Comparison of ENCODE assay signal across 9 cellular contexts in genomic region chr9:21761309-21761901, GRCh38. TPM values are rescaled to one million over a fixed set of nuclear protein-coding genes. Genes with fewer than 3 reads are reported as not detected.
DNase-seq lines count a peak whose midpoint lies in the region; ATAC-seq and TF ChIP-seq lines count a peak whose summit lies in the region.
"Had no signal": no experiment of that assay in that cellular context is flagged by ENCODE, and none has a peak within 500 bp of the region (broad histone marks: within the 10 kb centered on the region; RNA-seq: fewer than 3 reads in every experiment).

No MANE protein-coding gene starts in this region.

- no TSS peak for BruUV-seq in HCT116 (replicated peaks; lab: Mats Ljungman, UMichigan)

- in situ Hi-C loops in KBM-7 (cut with MboI; ENCODE audit: low pct_unique_long_range_greater_than_20kb, low sequenced_read_pairs), result no loop called here

- no peaks in the 10 kb centered on the region for H3K79me2 ChIP-seq in HCT116 (ENCODE audit: insufficient read depth, low read length)

- no peak for ATAC-seq in HCT116

- H3K27ac ChIP-seq in HCT116 (ENCODE audit: low read depth, low read length) (no peak overlapping the region), RWPE1 (no peak overlapping the region), tibial artery (no peak overlapping the region)
- H3K27ac ChIP-seq: right atrium auricular region had no signal

- no peak for TF ChIP-seq RAD21 in HCT116 (IDR thresholded peaks at IDR 0.05; ENCODE audit: low read depth)

- H3K9ac ChIP-seq in HCT116 (ENCODE audit: low read length), result no peak overlapping the region

- no peak for TF ChIP-seq CTCF in HCT116 (IDR thresholded peaks at IDR 0.05 in 2 of 3, conservative IDR thresholded peaks at IDR 0.05 in 1 of 3; ENCODE audit: borderline replicate concordance in 1 of 3, insufficient read depth in 1 of 3, low read depth in 2 of 3, low read length in 2 of 3)
- no peak for TF ChIP-seq CTCF in RWPE1 (conservative IDR thresholded peaks at IDR 0.05; ENCODE audit: low read depth)
- TF ChIP-seq CTCF in tibial artery (IDR thresholded peaks at IDR 0.05), result no peak

- H3K36me3 ChIP-seq in HCT116 (ENCODE audit: control insufficient read depth in 1 of 2, insufficient read depth in 2 of 2, low read length in 2 of 2) (no peaks in the 10 kb centered on the region), tibial artery (no peaks in the 10 kb centered on the region)
- H3K36me3 ChIP-seq: right atrium auricular region had no signal

- TF ChIP-seq POLR2A in HCT116 (IDR thresholded peaks at IDR 0.05; ENCODE audit: borderline replicate concordance, extremely low read depth, insufficient read depth, insufficient read length), result no peak

- intact Hi-C loops in HCT116 (cut with micrococcal nuclease), result no loop called here
- intact Hi-C loops in tibial artery (cut with DNase I; ENCODE audit: low total_unique reads), result loop anchor here (5.0 kb wide), 1 partner anchor 1836 kb away; no protein-coding TSS in a partner anchor

- H3K4me2 ChIP-seq in HCT116 (ENCODE audit: low read length), result no peak overlapping the region

- POLR2A ChIA-PET in HCT116 (lab: Charles Lee), result no interaction called here
- POLR2A ChIA-PET in RWPE1 (lab: Yijun Ruan, JAX; ENCODE audit: low non-redundant PET), result no interaction called here

- RAD21 ChIA-PET in HCT116 (lab: Charles Lee; ENCODE audit: low non-redundant PET in 1 of 2, low total read pairs in 2 of 2, uncharacterized antibody in 2 of 2, unreplicated experiment in 2 of 2), result no interaction called here

- H3K4me1 ChIP-seq in HCT116 (ENCODE audit: control insufficient read depth in 1 of 2, insufficient read depth in 2 of 2, low read length in 2 of 2) (peaks cover 5 to 16% of the 10 kb centered on the region in 2 experiments; a peak in 3 of 4 replicates), tibial artery (no peaks in the 10 kb centered on the region)
- H3K4me1 ChIP-seq: right atrium auricular region had no signal

- no peaks in the 10 kb centered on the region for H3K9me3 ChIP-seq in HCT116 (ENCODE audit: control insufficient read depth in 1 of 2, insufficient read depth in 1 of 2, low read depth in 1 of 2, low read length in 2 of 2)
- H3K9me3 ChIP-seq in tibial artery, result no peaks in the 10 kb centered on the region
- H3K9me3 ChIP-seq: right atrium auricular region had no signal

- H4K20me1 ChIP-seq in HCT116 (ENCODE audit: insufficient read depth), result no peaks in the 10 kb centered on the region

- H3K27me3 ChIP-seq in HCT116 (ENCODE audit: insufficient read depth, low read length) (no peaks in the 10 kb centered on the region), tibial artery (peaks cover 0 to under 1% of the 10 kb centered on the region in 2 donors)
- H3K27me3 ChIP-seq: right atrium auricular region had no signal

- no peak overlapping the region for H3K4me3 ChIP-seq in HCT116 (replicated peaks in 1 of 2; ENCODE audit: low read depth in 1 of 2, low read length in 2 of 2)
- no peak overlapping the region for H3K4me3 ChIP-seq in tibial artery
- H3K4me3 ChIP-seq: right atrium auricular region had no signal

- H2AFZ ChIP-seq in HCT116 (ENCODE audit: low read depth, low read length, poor library complexity, severe bottlenecking), result peak overlapping the region; percentile 59

- no peaks in the 10 kb centered on the region for H3K9me2 ChIP-seq in HCT116 (ENCODE audit: insufficient read depth)

- CTCF ChIA-PET in HCT116 (lab: Charles Lee) (interaction anchor here (0.5 kb wide), 1 partner anchor 296 kb away, joined by 3 read pairs; no protein-coding TSS in a partner anchor), RWPE1 (lab: Yijun Ruan, JAX) (no interaction called here)

- peak; percentile 5 for DNase-seq in activated T-cell treated with anti-CD3 and anti-CD28 coated beads for 48 hours (ENCODE audit: low read depth)
- no peak for DNase-seq in activated T-cell treated with anti-CD3 and anti-CD28 coated beads for 4 hours
- DNase-seq in HCT116 (ENCODE audit: low read depth, low spot score), result no peak
- peak; percentile 46 for DNase-seq in M059J (ENCODE audit: low read depth)
- peak; percentile 8 to 27 for DNase-seq in stimulated activated CD8-positive, alpha-beta memory T cell treated with anti-CD3 and anti-CD28 coated beads, Interleukin-7, amount 100 ng/mL, for 48 hours (ENCODE audit: extremely low read depth in 1 of 2, low read depth in 1 of 2)
- DNase-seq in RWPE1 (ENCODE audit: low spot score), result no peak
- no peak for DNase-seq in tibial artery
- no peak for DNase-seq in KBM-7

TF ChIP-seq in HCT116, 20 proteins besides CTCF, POLR2A, EP300 and RAD21:
- TF ChIP-seq SIN3A (IDR thresholded peaks at IDR 0.05; ENCODE audit: low read depth), result no peak
- TF ChIP-seq EZH2phosphoT487 (IDR thresholded peaks at IDR 0.05; ENCODE audit: borderline replicate concordance), result no peak
- TF ChIP-seq JUND (IDR thresholded peaks at IDR 0.05), result no peak
- TF ChIP-seq YY1 (IDR thresholded peaks at IDR 0.05; ENCODE audit: extremely low read depth, insufficient replicate concordance, low read depth, low read length), result no peak
- no peak for TF ChIP-seq CBX3 (IDR thresholded peaks at IDR 0.05; ENCODE audit: low read depth)
- TF ChIP-seq SP1 (IDR thresholded peaks at IDR 0.05; ENCODE audit: low read depth), result no peak
- no peak for TF ChIP-seq EGR1 (IDR thresholded peaks at IDR 0.05; ENCODE audit: low read depth)
- no peak for TF ChIP-seq EZH2 (IDR thresholded peaks at IDR 0.05)
- no peak for TF ChIP-seq ATF3 (IDR thresholded peaks at IDR 0.05)
- TF ChIP-seq ZNF274 (IDR thresholded peaks at IDR 0.05; ENCODE audit: low read depth, low read length), result no peak
- TF ChIP-seq POLR2AphosphoS5 (IDR thresholded peaks at IDR 0.05; ENCODE audit: low read depth, low read length), result no peak
- no peak for TF ChIP-seq SRF (IDR thresholded peaks at IDR 0.05; ENCODE audit: low read depth)
- TF ChIP-seq FOSL1 (IDR thresholded peaks at IDR 0.05; ENCODE audit: low read depth), result no peak
- TF ChIP-seq CEBPB (IDR thresholded peaks at IDR 0.05; ENCODE audit: low read depth), result no peak

RNA-seq across cellular contexts. Expression of gene MTAP, which starts 41.0 kb away (rescaled TPM):
- 326 TPM for total RNA-seq in HCT116 (2021; ENCODE audit: unreplicated experiment)
- 76.1 and 98.0 TPM in 2 replicates for polyA plus RNA-seq in HCT116 (2012)
- 43.4 and 63.7 TPM in 2 replicates for total RNA-seq in M059J (2014; rRNA removed; shearing (Covaris generic))

Comparison
In these comparisons a context has a peak if more than half of its experiments do, and no peak if none do; other contexts are left out.
1. DNase-seq: peak in activated T-cell treated with anti-CD3 and anti-CD28 coated beads for 48 hours (single experiment), M059J (single experiment) and stimulated activated CD8-positive, alpha-beta memory T cell treated with anti-CD3 and anti-CD28 coated beads, Interleukin-7, amount 100 ng/mL, for 48 hours (2 of 2); none in activated T-cell treated with anti-CD3 and anti-CD28 coated beads for 4 hours (single experiment), HCT116 (single experiment), RWPE1 (single experiment), tibial artery (0 of 2) and KBM-7 (single experiment).